In the genomic region with DNA sequence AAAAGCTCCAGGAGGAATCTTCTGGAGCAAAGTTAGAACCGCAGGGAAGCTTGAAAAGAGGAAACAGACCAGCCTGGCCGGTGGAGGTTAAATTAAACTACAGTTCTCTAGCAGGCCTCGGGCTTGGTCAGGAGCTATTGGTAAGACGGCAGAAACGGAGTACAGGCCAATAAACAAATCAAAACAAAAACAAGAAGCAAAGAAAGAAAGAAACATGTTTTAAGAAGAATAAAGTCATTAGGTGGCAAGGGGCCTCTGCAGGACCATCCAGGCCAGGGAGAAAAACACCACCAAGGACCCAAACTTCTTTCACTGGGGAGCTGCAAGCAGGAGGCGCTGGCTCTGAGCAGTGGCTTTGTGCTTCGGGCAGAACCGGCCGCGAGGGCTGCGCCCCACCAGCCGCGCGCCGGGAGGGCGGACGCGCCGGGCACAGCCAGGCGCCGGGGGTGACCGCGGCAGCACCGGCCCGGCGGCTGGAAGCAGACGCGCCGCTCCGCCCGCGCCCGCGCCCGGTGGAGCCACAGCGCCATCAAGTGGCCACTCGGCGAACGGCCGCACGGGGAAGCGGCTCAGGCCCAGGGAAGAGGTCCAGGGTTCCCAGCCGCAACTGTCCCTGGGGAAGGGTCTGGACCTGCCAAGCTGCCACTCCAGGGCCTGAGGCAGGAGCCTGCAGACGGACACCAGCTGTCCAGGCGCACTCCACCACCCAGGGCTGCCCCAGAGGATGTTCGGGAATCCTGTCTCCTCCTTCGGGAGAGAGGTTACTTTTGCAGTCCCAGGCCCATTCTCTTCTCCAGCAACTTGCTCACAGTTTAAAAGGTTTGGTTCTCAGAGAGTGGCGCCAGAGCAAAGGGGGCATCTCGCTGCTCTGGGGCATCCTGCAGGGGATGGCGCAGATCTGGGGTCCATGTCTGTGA, we compare ENCODE assay signal across 8 cellular contexts.
A peak's percentile ranks its signal among the peaks of the same experiment; 100 is the strongest.
DNase-seq lines count a peak whose midpoint lies in the region; ATAC-seq and TF ChIP-seq lines count a peak whose summit lies in the region.

No MANE protein-coding gene starts in this region.

- H3K9me3 Mint-ChIP-seq in CD8-positive, alpha-beta T cell: no peaks in the 10 kb centered on the region

- no peak overlapping the region for H3K4me3 Mint-ChIP-seq in CD8-positive, alpha-beta T cell

- H3K4me1 Mint-ChIP-seq in CD8-positive, alpha-beta T cell (ENCODE audit: low read depth): peaks cover 3% of the 10 kb centered on the region

- DNase-seq in CD8-positive, alpha-beta T cell: peak; percentile 19 to 70 (median 49)
- DNase-seq in NOMO-1 (lab: John Stamatoyannopoulos, UW; ENCODE audit: unreplicated experiment in 2 of 2): peak; percentile 40 to 49
- peak; percentile 59 for DNase-seq in activated T-cell treated with anti-CD3 and anti-CD28 coated beads for 24 hours (ENCODE audit: low read depth)
- DNase-seq in erythroblast (lab: John Stamatoyannopoulos, UW): peak; percentile 50 to 64
- DNase-seq in stimulated activated naive CD8-positive, alpha-beta T cell treated with anti-CD3 and anti-CD28 coated beads, Interleukin-15, Interleukin-2, amounts not matched to agents 100 U/mL and 50 U/mL, for 24 hours: peak; percentile 76

- no peaks in the 10 kb centered on the region for H3K9me3 ChIP-seq in CD8-positive, alpha-beta T cell (ENCODE audit: low read length)
- H3K9me3 ChIP-seq in mucosa of stomach (ENCODE audit: control insufficient read depth, low read length): no peaks in the 10 kb centered on the region

- no peak overlapping the region for H3K4me3 ChIP-seq in CD8-positive, alpha-beta T cell (ENCODE audit: low read depth, low read length)
- no peak overlapping the region for H3K4me3 ChIP-seq in mucosa of stomach (ENCODE audit: low read length)

- intact Hi-C loops in CD8-positive, alpha-beta T cell (cut with DNase I, micrococcal nuclease): no loop called here

- H3K27ac ChIP-seq in CD8-positive, alpha-beta T cell (ENCODE audit: low read depth, low read length): no peak overlapping the region

- no peak overlapping the region for H3K27ac Mint-ChIP-seq in CD8-positive, alpha-beta T cell

- no peaks in the 10 kb centered on the region for H3K36me3 ChIP-seq in CD8-positive, alpha-beta T cell (ENCODE audit: insufficient read depth, low read length)
- no peaks in the 10 kb centered on the region for H3K36me3 ChIP-seq in mucosa of stomach (ENCODE audit: control insufficient read depth, insufficient read depth, low read length)

- peak; percentile 51 for TF ChIP-seq CTCF in CD8-positive, alpha-beta T cell (IDR thresholded peaks at IDR 0.05)

- CTCF ChIA-PET in CD8-positive, alpha-beta T cell (lab: Charles Lee): interaction anchor here (0.7 to 2.0 kb wide), 5 partner anchors 12 to 1904 kb away, joined by 3 to 9 read pairs (median 4); no protein-coding TSS in a partner anchor

- H3K9ac ChIP-seq in mucosa of stomach (ENCODE audit: low read length): peak overlapping the region; percentile 27

- POLR2A ChIA-PET in CD8-positive, alpha-beta T cell (lab: Charles Lee): no interaction called here

- peaks cover 40% of the 10 kb centered on the region for H3K27me3 Mint-ChIP-seq in CD8-positive, alpha-beta T cell (ENCODE audit: low read depth)

- H3K36me3 Mint-ChIP-seq in CD8-positive, alpha-beta T cell: no peaks in the 10 kb centered on the region

- TF ChIP-seq POLR2A in erythroblast (IDR thresholded peaks at IDR 0.05; ENCODE audit: low read length): no peak

- ATAC-seq in CD8-positive, alpha-beta T cell: no peak
- ATAC-seq in GM19397 (IDR thresholded peaks at IDR 0.05; ENCODE audit: unreplicated experiment) (peak; percentile 91), HG03469 (IDR thresholded peaks at IDR 0.05; ENCODE audit: unreplicated experiment) (peak; percentile 78)
- peak; percentile 85 for ATAC-seq in stimulated activated naive CD8-positive, alpha-beta T cell treated with anti-CD3 and anti-CD28 coated beads, Interleukin-15, Interleukin-2, amounts not matched to agents 100 U/mL and 50 U/mL, for 24 hours

- H3K4me1 ChIP-seq in CD8-positive, alpha-beta T cell (ENCODE audit: insufficient read depth, low read length): no peaks in the 10 kb centered on the region
- H3K4me1 ChIP-seq in mucosa of stomach (ENCODE audit: control insufficient read depth, insufficient read depth, low read length): peaks cover 22% of the 10 kb centered on the region

- no peaks in the 10 kb centered on the region for H3K27me3 ChIP-seq in CD8-positive, alpha-beta T cell (ENCODE audit: insufficient read depth, low read length)
- H3K27me3 ChIP-seq in mucosa of stomach (ENCODE audit: control insufficient read depth, insufficient read depth, low read length): no peaks in the 10 kb centered on the region
